ENCODE assay signal across 12 cellular contexts in the genomic region with DNA sequence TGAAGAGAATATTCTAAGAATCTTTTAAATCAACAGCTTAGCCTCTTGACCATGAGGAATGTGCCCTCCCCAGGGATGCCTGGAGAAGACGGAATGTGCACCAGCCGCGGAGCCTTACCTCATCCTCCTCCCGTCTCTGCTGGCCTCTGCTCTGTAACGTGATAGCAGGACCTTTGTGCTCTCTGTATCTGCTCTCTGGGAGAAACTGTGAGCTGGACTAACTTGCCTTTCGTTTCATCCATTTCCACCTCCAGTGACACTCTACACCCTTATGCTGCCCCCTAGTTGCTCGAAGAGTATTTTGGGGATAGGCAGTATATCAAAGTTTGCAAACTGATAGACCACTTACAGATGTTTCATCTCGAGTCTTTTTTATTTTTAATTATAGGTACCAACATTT.
DNase-seq lines count a peak whose midpoint lies in the region; ATAC-seq and TF ChIP-seq lines count a peak whose summit lies in the region.
"Had no signal": no experiment of that assay in that cellular context is flagged by ENCODE, and none has a peak within 500 bp of the region (broad histone marks: within the 10 kb centered on the region; RNA-seq: fewer than 3 reads in every experiment).

No MANE protein-coding gene starts in this region.

- H3K9me3 Mint-ChIP-seq in WTC11 = peaks cover 8% of the 10 kb centered on the region
- peaks cover under 1 to 15% (median 2%) of the 10 kb centered on the region in 5 donors for H3K9me3 Mint-ChIP-seq in CD8-positive, alpha-beta memory T cell

- peak; percentile 99 for ATAC-seq in WTC11

- intact Hi-C loops in transverse colon (cut with DNase I; ENCODE audit: low total_unique reads) = no loop called here

- 8 to 25% methylated on average over 3 to 8 of the region's 8 CpGs for WGBS in transverse colon (ENCODE audit: low coverage in 1 of 2), 2 donors

- H3K4me1 ChIP-seq in transverse colon = no peaks in the 10 kb centered on the region
- no peaks in the 10 kb centered on the region for H3K4me1 ChIP-seq in CD8-positive, alpha-beta memory T cell (ENCODE audit: insufficient read depth, low read length)

- peak; percentile 5 for DNase-seq in DMS 273 (lab: John Stamatoyannopoulos, UW; ENCODE audit: unreplicated experiment)
- DNase-seq in DMS 273 treated with DMSO at 0.1 percent for 48 hours (lab: John Stamatoyannopoulos, UW) = no peak
- peak; percentile 63 for DNase-seq in WTC11 (ENCODE audit: low spot score)
- DNase-seq in iPS-NIHi11 (ENCODE audit: low spot score) = peak; percentile 61
- DNase-seq in transverse colon = peak; percentile 8
- DNase-seq in CD8-positive, alpha-beta memory T cell = no peak
- DNase-seq in NCI-H69 (lab: John Stamatoyannopoulos, UW) = no peak
- no peak for DNase-seq in hippocampal formation (lab: John Stamatoyannopoulos, UW)
- DNase-seq: activated naive CD8-positive, alpha-beta T cell treated with anti-CD3 and anti-CD28 coated beads for 36 hours; NCI-H446; ovary had no signal

- H3K27me3 ChIP-seq in transverse colon = no peaks in the 10 kb centered on the region
- H3K27me3 ChIP-seq in CD8-positive, alpha-beta memory T cell (ENCODE audit: insufficient read depth, low read length, poor library complexity, severe bottlenecking) = no peaks in the 10 kb centered on the region
- H3K27me3 ChIP-seq: ovary had no signal

- peaks cover 3% of the 10 kb centered on the region; the same call in 1 of the 2 replicates for H3K36me3 Mint-ChIP-seq in WTC11
- no peaks in the 10 kb centered on the region for H3K36me3 Mint-ChIP-seq in CD8-positive, alpha-beta memory T cell
- H3K36me3 Mint-ChIP-seq: activated naive CD8-positive, alpha-beta T cell treated with anti-CD3 and anti-CD28 coated beads for 36 hours had no signal

- H3K4me3 ChIP-seq in transverse colon = no peak overlapping the region
- H3K4me3 ChIP-seq in CD8-positive, alpha-beta memory T cell (ENCODE audit: low read length) = no peak overlapping the region
- H3K4me3 ChIP-seq: ovary had no signal

- no peaks in the 10 kb centered on the region for H3K36me3 ChIP-seq in transverse colon
- H3K36me3 ChIP-seq in CD8-positive, alpha-beta memory T cell (ENCODE audit: insufficient read depth, low read length) = no peaks in the 10 kb centered on the region
- H3K36me3 ChIP-seq: ovary had no signal

- no peaks in the 10 kb centered on the region for H3K9me3 ChIP-seq in transverse colon
- H3K9me3 ChIP-seq in CD8-positive, alpha-beta memory T cell (ENCODE audit: low read length) = no peaks in the 10 kb centered on the region
- H3K9me3 ChIP-seq: ovary had no signal

- H3K4me3 Mint-ChIP-seq in WTC11 = no peak overlapping the region
- H3K4me3 Mint-ChIP-seq in CD8-positive, alpha-beta memory T cell = no peak overlapping the region
- H3K4me3 Mint-ChIP-seq: activated naive CD8-positive, alpha-beta T cell treated with anti-CD3 and anti-CD28 coated beads for 36 hours had no signal

- H3K27ac Mint-ChIP-seq in WTC11 = no peak overlapping the region
- H3K27ac Mint-ChIP-seq in CD8-positive, alpha-beta memory T cell = no peak overlapping the region
- H3K27ac Mint-ChIP-seq: activated naive CD8-positive, alpha-beta T cell treated with anti-CD3 and anti-CD28 coated beads for 36 hours had no signal

- CTCF ChIA-PET in WTC11 (lab: Charles Lee) = interaction anchor here (0.6 to 1.9 kb wide), 15 partner anchors 12 to 502 kb away, joined by 3 to 7 read pairs (median 3); no protein-coding TSS in a partner anchor
- CTCF ChIA-PET in CD8-positive, alpha-beta memory T cell (lab: Charles Lee) = no interaction called here

- TF ChIP-seq CTCF in WTC11 (IDR thresholded peaks at IDR 0.05) = no peak
- TF ChIP-seq CTCF in transverse colon (IDR thresholded peaks at IDR 0.05) = peak in 3 of 5 experiments; percentile 8 to 21 (median 9)

- H3K4me1 Mint-ChIP-seq in WTC11 = peaks cover 13% of the 10 kb centered on the region
- H3K4me1 Mint-ChIP-seq in CD8-positive, alpha-beta memory T cell = no peaks in the 10 kb centered on the region
- H3K4me1 Mint-ChIP-seq: activated naive CD8-positive, alpha-beta T cell treated with anti-CD3 and anti-CD28 coated beads for 36 hours had no signal

- in situ Hi-C loops in transverse colon (cut with MboI; ENCODE audit: low pct_ligation_motif_present in 1 of 4, low pct_unique_long_range_greater_than_20kb in 1 of 4, low sequenced_read_pairs in 3 of 4) = no loop called here

- TF ChIP-seq EP300 in transverse colon (IDR thresholded peaks at IDR 0.05; ENCODE audit: low read depth) = no peak

- POLR2A ChIA-PET in WTC11 (lab: Charles Lee) = no interaction called here
- POLR2A ChIA-PET in CD8-positive, alpha-beta memory T cell (lab: Charles Lee) = no interaction called here

- peaks cover 26% of the 10 kb centered on the region for H3K27me3 Mint-ChIP-seq in WTC11 (ENCODE audit: low read depth)
- peaks cover 0 to 3% of the 10 kb centered on the region in 2 donors for H3K27me3 Mint-ChIP-seq in CD8-positive, alpha-beta memory T cell
- H3K27me3 Mint-ChIP-seq: activated naive CD8-positive, alpha-beta T cell treated with anti-CD3 and anti-CD28 coated beads for 36 hours had no signal

- H3K27ac ChIP-seq in transverse colon = no peak overlapping the region
- H3K27ac ChIP-seq in CD8-positive, alpha-beta memory T cell (ENCODE audit: low read depth, low read length) = no peak overlapping the region
- H3K27ac ChIP-seq: 22Rv1, ovary had no signal

- TF ChIP-seq POLR2A in transverse colon (IDR thresholded peaks at IDR 0.05) = no peak

TF ChIP-seq in WTC11, 78 proteins besides CTCF, POLR2A, EP300 and RAD21 (continues in another document):
- TF ChIP-seq, protein P1, sequence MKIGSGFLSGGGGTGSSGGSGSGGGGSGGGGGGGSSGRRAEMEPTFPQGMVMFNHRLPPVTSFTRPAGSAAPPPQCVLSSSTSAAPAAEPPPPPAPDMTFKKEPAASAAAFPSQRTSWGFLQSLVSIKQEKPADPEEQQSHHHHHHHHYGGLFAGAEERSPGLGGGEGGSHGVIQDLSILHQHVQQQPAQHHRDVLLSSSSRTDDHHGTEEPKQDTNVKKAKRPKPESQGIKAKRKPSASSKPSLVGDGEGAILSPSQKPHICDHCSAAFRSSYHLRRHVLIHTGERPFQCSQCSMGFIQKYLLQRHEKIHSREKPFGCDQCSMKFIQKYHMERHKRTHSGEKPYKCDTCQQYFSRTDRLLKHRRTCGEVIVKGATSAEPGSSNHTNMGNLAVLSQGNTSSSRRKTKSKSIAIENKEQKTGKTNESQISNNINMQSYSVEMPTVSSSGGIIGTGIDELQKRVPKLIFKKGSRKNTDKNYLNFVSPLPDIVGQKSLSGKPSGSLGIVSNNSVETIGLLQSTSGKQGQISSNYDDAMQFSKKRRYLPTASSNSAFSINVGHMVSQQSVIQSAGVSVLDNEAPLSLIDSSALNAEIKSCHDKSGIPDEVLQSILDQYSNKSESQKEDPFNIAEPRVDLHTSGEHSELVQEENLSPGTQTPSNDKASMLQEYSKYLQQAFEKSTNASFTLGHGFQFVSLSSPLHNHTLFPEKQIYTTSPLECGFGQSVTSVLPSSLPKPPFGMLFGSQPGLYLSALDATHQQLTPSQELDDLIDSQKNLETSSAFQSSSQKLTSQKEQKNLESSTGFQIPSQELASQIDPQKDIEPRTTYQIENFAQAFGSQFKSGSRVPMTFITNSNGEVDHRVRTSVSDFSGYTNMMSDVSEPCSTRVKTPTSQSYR (CRISPR knock-in tag; IDR thresholded peaks at IDR 0.05) = no peak
- TF ChIP-seq RELA (CRISPR knock-in tag; IDR thresholded peaks at IDR 0.05; ENCODE audit: borderline replicate concordance) (no peak), SMAD4 (CRISPR knock-in tag; IDR thresholded peaks at IDR 0.05) (no peak), TEAD4 (CRISPR knock-in tag; IDR thresholded peaks at IDR 0.05) (no peak), EMX1 (CRISPR knock-in tag; IDR thresholded peaks at IDR 0.05) (no peak)
- TF ChIP-seq, protein P2, sequence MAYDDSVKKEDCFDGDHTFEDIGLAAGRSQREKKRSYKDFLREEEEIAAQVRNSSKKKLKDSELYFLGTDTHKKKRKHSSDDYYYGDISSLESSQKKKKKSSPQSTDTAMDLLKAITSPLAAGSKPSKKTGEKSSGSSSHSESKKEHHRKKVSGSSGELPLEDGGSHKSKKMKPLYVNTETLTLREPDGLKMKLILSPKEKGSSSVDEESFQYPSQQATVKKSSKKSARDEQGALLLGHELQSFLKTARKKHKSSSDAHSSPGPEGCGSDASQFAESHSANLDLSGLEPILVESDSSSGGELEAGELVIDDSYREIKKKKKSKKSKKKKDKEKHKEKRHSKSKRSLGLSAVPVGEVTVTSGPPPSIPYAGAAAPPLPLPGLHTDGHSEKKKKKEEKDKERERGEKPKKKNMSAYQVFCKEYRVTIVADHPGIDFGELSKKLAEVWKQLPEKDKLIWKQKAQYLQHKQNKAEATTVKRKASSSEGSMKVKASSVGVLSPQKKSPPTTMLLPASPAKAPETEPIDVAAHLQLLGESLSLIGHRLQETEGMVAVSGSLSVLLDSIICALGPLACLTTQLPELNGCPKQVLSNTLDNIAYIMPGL (CRISPR knock-in tag; IDR thresholded peaks at IDR 0.05) = no peak
- TF ChIP-seq, protein P3, sequence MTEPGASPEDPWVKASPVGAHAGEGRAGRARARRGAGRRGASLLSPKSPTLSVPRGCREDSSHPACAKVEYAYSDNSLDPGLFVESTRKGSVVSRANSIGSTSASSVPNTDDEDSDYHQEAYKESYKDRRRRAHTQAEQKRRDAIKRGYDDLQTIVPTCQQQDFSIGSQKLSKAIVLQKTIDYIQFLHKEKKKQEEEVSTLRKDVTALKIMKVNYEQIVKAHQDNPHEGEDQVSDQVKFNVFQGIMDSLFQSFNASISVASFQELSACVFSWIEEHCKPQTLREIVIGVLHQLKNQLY (CRISPR knock-in tag; IDR thresholded peaks at IDR 0.05) = no peak
- TF ChIP-seq, protein P4, sequence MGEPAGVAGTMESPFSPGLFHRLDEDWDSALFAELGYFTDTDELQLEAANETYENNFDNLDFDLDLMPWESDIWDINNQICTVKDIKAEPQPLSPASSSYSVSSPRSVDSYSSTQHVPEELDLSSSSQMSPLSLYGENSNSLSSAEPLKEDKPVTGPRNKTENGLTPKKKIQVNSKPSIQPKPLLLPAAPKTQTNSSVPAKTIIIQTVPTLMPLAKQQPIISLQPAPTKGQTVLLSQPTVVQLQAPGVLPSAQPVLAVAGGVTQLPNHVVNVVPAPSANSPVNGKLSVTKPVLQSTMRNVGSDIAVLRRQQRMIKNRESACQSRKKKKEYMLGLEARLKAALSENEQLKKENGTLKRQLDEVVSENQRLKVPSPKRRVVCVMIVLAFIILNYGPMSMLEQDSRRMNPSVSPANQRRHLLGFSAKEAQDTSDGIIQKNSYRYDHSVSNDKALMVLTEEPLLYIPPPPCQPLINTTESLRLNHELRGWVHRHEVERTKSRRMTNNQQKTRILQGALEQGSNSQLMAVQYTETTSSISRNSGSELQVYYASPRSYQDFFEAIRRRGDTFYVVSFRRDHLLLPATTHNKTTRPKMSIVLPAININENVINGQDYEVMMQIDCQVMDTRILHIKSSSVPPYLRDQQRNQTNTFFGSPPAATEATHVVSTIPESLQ (CRISPR knock-in tag; IDR thresholded peaks at IDR 0.05) = no peak

Comparison
In these comparisons a context has a peak if more than half of its experiments do, and no peak if none do; other contexts are left out.
1. DNase-seq: peak in DMS 273 (single experiment), WTC11 (single experiment), iPS-NIHi11 (single experiment) and transverse colon (single experiment); none in DMS 273 treated with DMSO at 0.1 percent for 48 hours (single experiment), CD8-positive, alpha-beta memory T cell (0 of 5), NCI-H69 (single experiment) and hippocampal formation (0 of 2).